Comparison of ENCODE assay signal across 26 cellular contexts in the genomic region with DNA sequence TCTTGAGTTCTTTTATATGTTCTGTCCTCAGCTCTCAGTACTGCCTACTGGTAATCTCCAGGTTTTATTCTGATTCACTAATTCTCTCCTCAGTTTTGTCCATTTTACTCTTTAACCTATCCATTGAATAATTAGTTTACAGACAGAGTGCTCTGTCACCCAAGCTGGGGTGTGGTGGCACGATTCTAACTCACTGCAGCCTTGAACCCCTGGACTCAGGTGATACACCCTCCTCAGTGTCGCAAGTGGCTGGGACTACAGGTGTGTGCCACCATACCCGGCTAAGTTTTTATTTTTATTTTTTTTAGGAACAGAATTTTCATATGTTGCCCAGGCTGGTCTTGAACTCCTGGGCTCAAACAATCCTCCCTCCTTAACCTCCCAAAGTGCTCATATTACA. TPM values are rescaled to one million over a fixed set of nuclear protein-coding genes. Genes with fewer than 3 reads are reported as not detected.
DNase-seq lines count a peak whose midpoint lies in the region; ATAC-seq and TF ChIP-seq lines count a peak whose summit lies in the region.
"Had no signal": no experiment of that assay in that cellular context is flagged by ENCODE, and none has a peak within 500 bp of the region (broad histone marks: within the 10 kb centered on the region; RNA-seq: fewer than 3 reads in every experiment).

No MANE protein-coding gene starts in this region.

- H2BK5ac ChIP-seq in trophoblast cell (ENCODE audit: low read depth, low read length, poor library complexity), result no peak overlapping the region

- no peak for TF ChIP-seq CTCF in progenitor cell of endocrine pancreas (IDR thresholded peaks at IDR 0.05; ENCODE audit: unreplicated experiment)

- no peak overlapping the region for H2AFZ ChIP-seq in trophoblast cell (ENCODE audit: insufficient read depth, low read length, poor library complexity)
- H2AFZ ChIP-seq: GM23248 had no signal

- H3K27me3 ChIP-seq in trophoblast cell (ENCODE audit: insufficient read depth, low read length), result no peaks in the 10 kb centered on the region
- H3K27me3 ChIP-seq: BE2C had no signal

- H3K9me3 ChIP-seq in trophoblast cell (ENCODE audit: insufficient read depth, low read depth, low read length), result no peaks in the 10 kb centered on the region
- H3K9me3 ChIP-seq: BE2C had no signal

- H4K8ac ChIP-seq in trophoblast cell (ENCODE audit: low read depth, low read length), result no peak overlapping the region

- no peak overlapping the region for H2BK120ac ChIP-seq in trophoblast cell (ENCODE audit: insufficient read depth, low read length, poor library complexity)

- peaks cover 0 to 2% of the 10 kb centered on the region in 2 experiments for H3K4me1 ChIP-seq in trophoblast cell (ENCODE audit: control insufficient read depth in 1 of 2, insufficient read depth in 2 of 2, low read length in 2 of 2)

- H3K79me1 ChIP-seq in trophoblast cell (ENCODE audit: low read length), result no peaks in the 10 kb centered on the region

- peaks cover 58% of the 10 kb centered on the region for H3K4me1 Mint-ChIP-seq in activated naive CD4-positive, alpha-beta T cell treated with anti-CD3 and anti-CD28 coated beads, Interleukin-2, amount 50 U/mL, for 24 hours
- H3K4me1 Mint-ChIP-seq in central memory CD8-positive, alpha-beta T cell, result peaks cover 63% of the 10 kb centered on the region
- H3K4me1 Mint-ChIP-seq in progenitor cell of endocrine pancreas (ENCODE audit: low read depth), result peaks cover 25% of the 10 kb centered on the region

- no CpG with 5 or more reads among the region's 3 CpGs for WGBS in trophoblast cell (ENCODE audit: extremely low coverage, insufficient coverage, insufficient read length)

- no peak overlapping the region for H3K4ac ChIP-seq in trophoblast cell (ENCODE audit: low read depth, low read length)

- no peak for ATAC-seq in activated naive CD4-positive, alpha-beta T cell treated with anti-CD3 and anti-CD28 coated beads, Interleukin-2, amount 50 U/mL, for 72 hours
- no peak for ATAC-seq in central memory CD8-positive, alpha-beta T cell (replicated peaks; ENCODE audit: extremely low read depth, poor library complexity, severe bottlenecking)
- ATAC-seq in HG03442 (IDR thresholded peaks at IDR 0.05; ENCODE audit: unreplicated experiment) (no peak), Right ventricle myocardium inferior (no peak)
- ATAC-seq: Panc1 had no signal

- no peaks in the 10 kb centered on the region for H3K36me3 ChIP-seq in trophoblast cell (ENCODE audit: control insufficient read depth in 1 of 2, insufficient read depth in 2 of 2, low read length in 2 of 2)

- H4K12ac ChIP-seq in trophoblast cell (ENCODE audit: low read depth, low read length), result no peak overlapping the region

- H3K4me2 ChIP-seq in trophoblast cell (ENCODE audit: low read length), result no peak overlapping the region

- peaks cover 3% of the 10 kb centered on the region for H3K79me2 ChIP-seq in trophoblast cell (ENCODE audit: control insufficient read depth, insufficient read depth, low read length, poor library complexity)

- H3K4me3 Mint-ChIP-seq in activated naive CD4-positive, alpha-beta T cell treated with anti-CD3 and anti-CD28 coated beads, Interleukin-2, amount 50 U/mL, for 24 hours, result no peak overlapping the region
- no peak overlapping the region for H3K4me3 Mint-ChIP-seq in central memory CD8-positive, alpha-beta T cell
- H3K4me3 Mint-ChIP-seq in progenitor cell of endocrine pancreas (ENCODE audit: low read depth), result no peak overlapping the region
- H3K4me3 Mint-ChIP-seq: CD14-positive monocyte had no signal

- no peak overlapping the region for H3K23ac ChIP-seq in trophoblast cell (ENCODE audit: low read length)

- H2BK12ac ChIP-seq in trophoblast cell (ENCODE audit: low read length), result no peak overlapping the region

- no peak overlapping the region for H3K4me3 ChIP-seq in trophoblast cell (ENCODE audit: low read depth, low read length)
- H3K4me3 ChIP-seq: GM23248, K562 had no signal

- no peak for DNase-seq in activated naive CD4-positive, alpha-beta T cell treated with anti-CD3 and anti-CD28 coated beads, Interleukin-2, amount 50 U/mL, for 72 hours (ENCODE audit: low spot score in 2 of 2)
- no peak for DNase-seq in central memory CD8-positive, alpha-beta T cell (ENCODE audit: low spot score in 2 of 2)
- DNase-seq in progenitor cell of endocrine pancreas (ENCODE audit: low spot score, unreplicated experiment), result no peak
- no peak for DNase-seq in trophoblast cell
- no peak for DNase-seq in Right ventricle myocardium inferior (ENCODE audit: missing footprints)
- DNase-seq: BE2C, DMS53, GM23248, H7, Kasumi-1, NCI-H1092 treated with DMSO at 0.1 percent for 48 hours, NCI-H1436, NCI-H187, NCI-H2081 treated with DMSO at 0.1 percent for 48 hours, NCI-H2171, NCI-H226, NCI-H510A, NCI-H69, SHP77 treated with DMSO at 0.1 percent for 48 hours had no signal

- no peak overlapping the region for H3K18ac ChIP-seq in trophoblast cell (ENCODE audit: low read length)

- H3K27ac Mint-ChIP-seq in activated naive CD4-positive, alpha-beta T cell treated with anti-CD3 and anti-CD28 coated beads, Interleukin-2, amount 50 U/mL, for 24 hours, result peak overlapping the region; percentile 46
- H3K27ac Mint-ChIP-seq in activated naive CD4-positive, alpha-beta T cell treated with anti-CD3 and anti-CD28 coated beads, Interleukin-2, amount 50 U/mL, for 72 hours, result peak overlapping the region in 1 of 2 donors; percentile 12
- peak overlapping the region; percentile 22 for H3K27ac Mint-ChIP-seq in central memory CD8-positive, alpha-beta T cell (ENCODE audit: low read depth)
- peak overlapping the region; percentile 11 for H3K27ac Mint-ChIP-seq in progenitor cell of endocrine pancreas

- no peak overlapping the region for H2AK5ac ChIP-seq in trophoblast cell (ENCODE audit: low read length)

- peaks cover 19% of the 10 kb centered on the region for H3K36me3 Mint-ChIP-seq in activated naive CD4-positive, alpha-beta T cell treated with anti-CD3 and anti-CD28 coated beads, Interleukin-2, amount 50 U/mL, for 24 hours
- peaks cover 4 to 33% of the 10 kb centered on the region in 2 donors for H3K36me3 Mint-ChIP-seq in activated naive CD4-positive, alpha-beta T cell treated with anti-CD3 and anti-CD28 coated beads, Interleukin-2, amount 50 U/mL, for 72 hours
- H3K36me3 Mint-ChIP-seq in central memory CD8-positive, alpha-beta T cell (ENCODE audit: insufficient read depth), result peaks cover 8% of the 10 kb centered on the region
- H3K36me3 Mint-ChIP-seq in progenitor cell of endocrine pancreas (ENCODE audit: insufficient read depth), result peaks cover 2% of the 10 kb centered on the region

- no peak overlapping the region for H3K9ac ChIP-seq in trophoblast cell (ENCODE audit: low read length)
- H3K9ac ChIP-seq: GM23248 had no signal

- no peaks in the 10 kb centered on the region for H3K27me3 Mint-ChIP-seq in activated naive CD4-positive, alpha-beta T cell treated with anti-CD3 and anti-CD28 coated beads, Interleukin-2, amount 50 U/mL, for 24 hours
- H3K27me3 Mint-ChIP-seq in central memory CD8-positive, alpha-beta T cell, result no peaks in the 10 kb centered on the region
- H3K27me3 Mint-ChIP-seq in progenitor cell of endocrine pancreas, result no peaks in the 10 kb centered on the region

- no peak overlapping the region for H3K14ac ChIP-seq in trophoblast cell (ENCODE audit: low read length)

- H3K9me3 Mint-ChIP-seq in activated naive CD4-positive, alpha-beta T cell treated with anti-CD3 and anti-CD28 coated beads, Interleukin-2, amount 50 U/mL, for 24 hours, result no peaks in the 10 kb centered on the region
- peaks cover 0 to 7% of the 10 kb centered on the region in 2 donors for H3K9me3 Mint-ChIP-seq in activated naive CD4-positive, alpha-beta T cell treated with anti-CD3 and anti-CD28 coated beads, Interleukin-2, amount 50 U/mL, for 72 hours
- no peaks in the 10 kb centered on the region for H3K9me3 Mint-ChIP-seq in central memory CD8-positive, alpha-beta T cell
- H3K9me3 Mint-ChIP-seq in progenitor cell of endocrine pancreas (ENCODE audit: low read depth), result no peaks in the 10 kb centered on the region
- H3K9me3 Mint-ChIP-seq: CD14-positive monocyte had no signal

- intact Hi-C loops in Right ventricle myocardium inferior (cut with DNase I), result no loop called here

- H4K91ac ChIP-seq in trophoblast cell (ENCODE audit: low read depth, low read length), result no peak overlapping the region

- H3K27ac ChIP-seq in trophoblast cell (ENCODE audit: low read depth, low read length), result no peak overlapping the region
- H3K27ac ChIP-seq: 22Rv1, GM23248, RWPE1 had no signal

RNA-seq across cellular contexts. Expression of gene RAB4A, which starts 14.0 kb away (rescaled TPM):
- total RNA-seq in activated naive CD4-positive, alpha-beta T cell treated with anti-CD3 and anti-CD28 coated beads, Interleukin-2, amount 50 U/mL, for 72 hours, result 10 to 100 TPM; 31.0 to 32.2 TPM
- 127 and 130 TPM in 2 replicates for total RNA-seq in progenitor cell of endocrine pancreas
- polyA plus RNA-seq in trophoblast cell (2013), result 22.0 and 24.9 TPM in 2 replicates
- 131 TPM for total RNA-seq in Right ventricle myocardium inferior

RNA-seq across cellular contexts. Expression of gene CCSAP, which starts 58.0 kb away (rescaled TPM):
- total RNA-seq in activated naive CD4-positive, alpha-beta T cell treated with anti-CD3 and anti-CD28 coated beads, Interleukin-2, amount 50 U/mL, for 72 hours, result 10 to 100 TPM in 1 of 2 donors, 1 to 10 TPM in 1; 5.9 to 11.4 TPM
- total RNA-seq in progenitor cell of endocrine pancreas, result 10.5 and 10.9 TPM in 2 replicates
- 42.2 and 43.3 TPM in 2 replicates for polyA plus RNA-seq in trophoblast cell (2013)
- total RNA-seq in Right ventricle myocardium inferior, result 2.3 TPM
